ENCODE assay signal across 9 cellular contexts in the genomic region with DNA sequence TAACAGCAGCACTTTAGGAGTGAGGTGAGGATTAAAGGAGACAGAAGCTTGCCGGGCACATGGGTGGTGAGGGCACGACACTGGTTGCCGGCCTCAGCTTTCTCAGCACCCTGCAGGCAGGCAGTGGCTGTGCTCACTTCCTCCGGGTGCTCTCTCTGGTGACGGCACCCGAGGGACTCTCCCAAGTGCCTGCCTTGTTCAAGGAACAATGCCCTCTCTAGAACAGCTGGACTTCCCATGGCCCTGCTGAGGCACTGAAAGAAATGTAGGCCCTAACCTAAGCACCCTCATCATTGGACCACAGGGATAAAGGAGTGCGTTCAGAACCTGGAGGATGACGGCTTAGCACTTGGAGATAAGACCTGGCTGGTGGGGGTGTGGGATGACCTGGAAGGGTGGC.
DNase-seq lines count a peak whose midpoint lies in the region; ATAC-seq and TF ChIP-seq lines count a peak whose summit lies in the region.
"Had no signal": no experiment of that assay in that cellular context is flagged by ENCODE, and none has a peak within 500 bp of the region (broad histone marks: within the 10 kb centered on the region; RNA-seq: fewer than 3 reads in every experiment).

No MANE protein-coding gene starts in this region.

- peak overlapping the region; percentile 68 for H3K27ac ChIP-seq in ACC112 (ENCODE audit: low read depth, low read length)
- H3K27ac ChIP-seq in HEK293 (ENCODE audit: extremely low read depth, low read depth, low read length), result no peak overlapping the region; the same call in 1 of the 2 replicates
- peak overlapping the region; percentile 41 for H3K27ac ChIP-seq in cingulate gyrus (ENCODE audit: low read depth, low read length)

- BruUV-seq in Calu3 (replicated peaks; lab: Mats Ljungman, UMichigan), result no TSS peak

- no peak overlapping the region for H3K4me3 ChIP-seq in ACC112 (ENCODE audit: low read depth, low read length)
- H3K4me3 ChIP-seq in HEK293 (ENCODE audit: low read depth, low read length), result no peak overlapping the region
- H3K4me3 ChIP-seq: pancreas had no signal

- H3K27ac Mint-ChIP-seq in natural killer cell (peak overlapping the region; percentile 62 to 81), Calu3 (ENCODE audit: unreplicated experiment) (no peak overlapping the region)

- DNase-seq in natural killer cell (no peak), EL (no peak), NCI-H146 (lab: John Stamatoyannopoulos, UW) (no peak), Calu3 (no peak)
- DNase-seq in activated naive CD4-positive, alpha-beta T cell treated with Interleukin-2 at 50 U/mL for 16 hours, result no peak

- peak; percentile 25 to 66 (median 57) for ATAC-seq in natural killer cell

- H3K4me3 Mint-ChIP-seq in natural killer cell (peak overlapping the region; percentile 28), Calu3 (ENCODE audit: low read depth, unreplicated experiment) (no peak overlapping the region)

- H3K27me3 ChIP-seq in ACC112 (ENCODE audit: insufficient read depth, low read length), result no peaks in the 10 kb centered on the region
- H3K27me3 ChIP-seq: pancreas had no signal

- H3K4me1 Mint-ChIP-seq in natural killer cell (peaks cover 15 to 42% of the 10 kb centered on the region in 2 donors), Calu3 (ENCODE audit: low read depth, unreplicated experiment) (no peaks in the 10 kb centered on the region)

- H3K27me3 Mint-ChIP-seq in natural killer cell (ENCODE audit: low read depth in 2 of 2) (no peaks in the 10 kb centered on the region), Calu3 (ENCODE audit: unreplicated experiment) (no peaks in the 10 kb centered on the region)

- no peaks in the 10 kb centered on the region for H3K9me3 ChIP-seq in HEK293 (ENCODE audit: control insufficient read depth, insufficient read depth, low read depth, low read length)
- H3K9me3 ChIP-seq: pancreas had no signal

- H3K36me3 Mint-ChIP-seq in natural killer cell (no peaks in the 10 kb centered on the region), Calu3 (ENCODE audit: insufficient read depth, unreplicated experiment) (peaks cover 17% of the 10 kb centered on the region)

- POLR2A ChIA-PET in HEK293 (lab: Yijun Ruan, JAX), result no interaction called here

- TF ChIP-seq CTCF in HEK293 (tag by site-specific recombination; IDR thresholded peaks at IDR 0.05) (no peak), natural killer cell (IDR thresholded peaks at IDR 0.05) (no peak), Calu3 (IDR thresholded peaks at IDR 0.05; ENCODE audit: unreplicated experiment) (no peak)

- intact Hi-C loops in natural killer cell (cut with micrococcal nuclease) (no loop called here), Calu3 (cut with micrococcal nuclease; ENCODE audit: unreplicated experiment) (no loop called here)

- CTCF ChIA-PET in HEK293 (lab: Yijun Ruan, JAX), result interaction anchor here (1.4 kb wide), 1 partner anchor 86 kb away, joined by 4 read pairs; no protein-coding TSS in a partner anchor
- CTCF ChIA-PET in Calu3 (lab: Charles Lee), result no interaction called here

- H3K79me2 ChIP-seq in ACC112 (ENCODE audit: control insufficient read depth, insufficient read depth, low read length, unreplicated experiment), result no peaks in the 10 kb centered on the region

- H3K9me3 Mint-ChIP-seq in natural killer cell (no peaks in the 10 kb centered on the region), Calu3 (ENCODE audit: low read depth, unreplicated experiment) (no peaks in the 10 kb centered on the region)

- H3K36me3 ChIP-seq in ACC112 (ENCODE audit: insufficient read depth, low read length) (peaks cover under 1% of the 10 kb centered on the region; the same call in 1 of the 2 replicates), HEK293 (ENCODE audit: control insufficient read depth in 2 of 2, insufficient read depth in 1 of 2, low read length in 2 of 2) (peaks cover 0 to 33% of the 10 kb centered on the region in 2 experiments; a peak in 1 of 3 replicates)

- H2AFZ ChIP-seq in ACC112 (ENCODE audit: low read length, unreplicated experiment), result no peak overlapping the region

- H3K4me1 ChIP-seq in ACC112 (ENCODE audit: control insufficient read depth, insufficient read depth, low read length, unreplicated experiment) (peaks cover 34% of the 10 kb centered on the region), HEK293 (ENCODE audit: control insufficient read depth, insufficient read depth, low read length) (no peaks in the 10 kb centered on the region; the same call in 1 of the 2 replicates)
- H3K4me1 ChIP-seq: pancreas had no signal

TF ChIP-seq in HEK293, 187 proteins besides CTCF, POLR2A, EP300 and RAD21:
- no peak for TF ChIP-seq ZNF843 (tag by site-specific recombination; IDR thresholded peaks at IDR 0.05)
- TF ChIP-seq ZIC2 (tag by site-specific recombination; IDR thresholded peaks at IDR 0.05), result peak; percentile 34; the same call in 1 of the 2 replicates
- no peak for TF ChIP-seq ZNF785 (tag by site-specific recombination; IDR thresholded peaks at IDR 0.05)
- TF ChIP-seq KLF8 (tag by site-specific recombination; IDR thresholded peaks at IDR 0.05), result no peak
- TF ChIP-seq, protein P1, sequence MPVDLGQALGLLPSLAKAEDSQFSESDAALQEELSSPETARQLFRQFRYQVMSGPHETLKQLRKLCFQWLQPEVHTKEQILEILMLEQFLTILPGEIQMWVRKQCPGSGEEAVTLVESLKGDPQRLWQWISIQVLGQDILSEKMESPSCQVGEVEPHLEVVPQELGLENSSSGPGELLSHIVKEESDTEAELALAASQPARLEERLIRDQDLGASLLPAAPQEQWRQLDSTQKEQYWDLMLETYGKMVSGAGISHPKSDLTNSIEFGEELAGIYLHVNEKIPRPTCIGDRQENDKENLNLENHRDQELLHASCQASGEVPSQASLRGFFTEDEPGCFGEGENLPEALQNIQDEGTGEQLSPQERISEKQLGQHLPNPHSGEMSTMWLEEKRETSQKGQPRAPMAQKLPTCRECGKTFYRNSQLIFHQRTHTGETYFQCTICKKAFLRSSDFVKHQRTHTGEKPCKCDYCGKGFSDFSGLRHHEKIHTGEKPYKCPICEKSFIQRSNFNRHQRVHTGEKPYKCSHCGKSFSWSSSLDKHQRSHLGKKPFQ (tag by site-specific recombination; IDR thresholded peaks at IDR 0.05), result no peak
- no peak for TF ChIP-seq SCRT1 (tag by site-specific recombination; IDR thresholded peaks at IDR 0.05; ENCODE audit: borderline replicate concordance)
- TF ChIP-seq ZNF529 (tag by site-specific recombination; IDR thresholded peaks at IDR 0.05; ENCODE audit: insufficient replicate concordance), result no peak
- no peak for TF ChIP-seq ZNF791 (tag by site-specific recombination; IDR thresholded peaks at IDR 0.05)
